In genomic region chr4:153714247-153714646, GRCh38 we compare ENCODE assay signal across 28 cellular contexts. TPM values are rescaled to one million over a fixed set of nuclear protein-coding genes. Genes with fewer than 3 reads are reported as not detected.
"Had no signal": no experiment of that assay in that cellular context is flagged by ENCODE, and none has a peak within 500 bp of the region (broad histone marks: within the 10 kb centered on the region; RNA-seq: fewer than 3 reads in every experiment).

No MANE protein-coding gene starts in this region.

- H3K27ac ChIP-seq: left ventricle myocardium inferior, ovary, right atrium auricular region, right lobe of liver, tibial nerve, uterus had no signal

- H3K4me1 ChIP-seq: left ventricle myocardium inferior, right atrium auricular region, right lobe of liver, tibial nerve, uterus had no signal

- H3K9me3 Mint-ChIP-seq: natural killer cell treated with Interleukin-12 subunit alpha and Interleukin-12 subunit beta and Interleukin-15 and Interleukin-18, amount 100 ng/mL, for 72 hours; type B pancreatic cell had no signal

- DNase-seq: islet precursor cell; left ventricle myocardium inferior; midbrain; mucosa of descending colon; naive thymus-derived CD4-positive, alpha-beta T cell; ovary; right lobe of liver; stimulated activated CD4-positive, alpha-beta T cell treated with anti-CD3 and anti-CD28 coated beads, Interleukin-1b, Interleukin-23, amount 100 ng/mL, for 48 hours; stimulated activated CD4-positive, alpha-beta T cell treated with anti-CD3 and anti-CD28 coated beads, Interleukin-2, amount 100 ng/mL, for 48 hours; stimulated activated CD4-positive, alpha-beta T cell treated with anti-CD3 and anti-CD28 coated beads, Interleukin-4, amount 100 ng/mL, for 4 hours; stimulated activated CD8-positive, alpha-beta memory T cell treated with anti-CD3 and anti-CD28 coated beads, Interleukin-4, amount 100 ng/mL, for 48 hours; stimulated activated naive CD4-positive, alpha-beta T cell treated with Interleukin-2 at 50 U/mL for 16 hours; stimulated activated naive CD8-positive, alpha-beta T cell treated with anti-CD3 and anti-CD28 coated beads, Interleukin-15, amount 100 ng/mL, for 72 hours; substantia nigra; uterus had no signal

- H3K36me3 ChIP-seq: left ventricle myocardium inferior, ovary, right atrium auricular region, right lobe of liver, tibial nerve, uterus had no signal

- H3K4me1 Mint-ChIP-seq: memory B cell; stimulated activated memory B cell treated with anti-CD40 and anti-IgM and Interleukin-4, amounts not matched to agents 10 μg/mL and 1 μg/mL and 100 μg/mL, for 72 hours; stimulated activated naive CD8-positive, alpha-beta T cell treated with anti-CD3 and anti-CD28 coated beads, Interleukin-15, amount 100 ng/mL, for 72 hours had no signal

- H3K4me3 ChIP-seq: left ventricle myocardium inferior, lung, mucosa of descending colon, ovary, right atrium auricular region, right lobe of liver, smooth muscle cell, tibial nerve, uterus had no signal

- H3K36me3 Mint-ChIP-seq: natural killer cell treated with Interleukin-12 subunit alpha and Interleukin-12 subunit beta and Interleukin-15 and Interleukin-18, amount 100 ng/mL, for 72 hours; stimulated activated memory B cell treated with anti-CD40 and anti-IgM and Interleukin-4, amounts not matched to agents 10 μg/mL and 1 μg/mL and 100 μg/mL, for 72 hours had no signal

- H3K27ac Mint-ChIP-seq: memory B cell; natural killer cell treated with Interleukin-12 subunit alpha and Interleukin-12 subunit beta and Interleukin-15 and Interleukin-18, amount 100 ng/mL, for 72 hours; progenitor cell of endocrine pancreas; stimulated activated memory B cell treated with anti-CD40 and anti-IgM and Interleukin-4, amounts not matched to agents 10 μg/mL and 1 μg/mL and 100 μg/mL, for 72 hours; stimulated activated naive CD8-positive, alpha-beta T cell treated with anti-CD3 and anti-CD28 coated beads, Interleukin-15, amount 100 ng/mL, for 72 hours; type B pancreatic cell had no signal

- H3K4me3 Mint-ChIP-seq: memory B cell; naive thymus-derived CD4-positive, alpha-beta T cell; natural killer cell treated with Interleukin-12 subunit alpha and Interleukin-12 subunit beta and Interleukin-15 and Interleukin-18, amount 100 ng/mL, for 72 hours; stimulated activated memory B cell treated with anti-CD40 and anti-IgM and Interleukin-4, amounts not matched to agents 10 μg/mL and 1 μg/mL and 100 μg/mL, for 72 hours; stimulated activated naive CD8-positive, alpha-beta T cell treated with anti-CD3 and anti-CD28 coated beads, Interleukin-15, amount 100 ng/mL, for 72 hours; type B pancreatic cell had no signal

- H3K9me3 ChIP-seq: mucosa of descending colon, ovary, right atrium auricular region, right lobe of liver, uterus had no signal

- ATAC-seq: mucosa of descending colon; naive thymus-derived CD4-positive, alpha-beta T cell; natural killer cell treated with Interleukin-12 subunit alpha and Interleukin-12 subunit beta and Interleukin-15 and Interleukin-18, amount 100 ng/mL, for 72 hours; right lobe of liver; stimulated activated memory B cell treated with anti-CD40 and anti-IgM and Interleukin-4, amounts not matched to agents 10 μg/mL and 1 μg/mL and 100 μg/mL, for 72 hours; stimulated activated naive CD8-positive, alpha-beta T cell treated with anti-CD3 and anti-CD28 coated beads, Interleukin-15, amount 100 ng/mL, for 72 hours had no signal

- H3K27me3 Mint-ChIP-seq: progenitor cell of endocrine pancreas; stimulated activated memory B cell treated with anti-CD40 and anti-IgM and Interleukin-4, amounts not matched to agents 10 μg/mL and 1 μg/mL and 100 μg/mL, for 72 hours; type B pancreatic cell had no signal

- H3K27me3 ChIP-seq: ovary, right atrium auricular region, right lobe of liver, tibial nerve, uterus had no signal

- H3K4me2 ChIP-seq: smooth muscle cell had no signal

RNA-seq across cellular contexts. Expression of gene TLR2, which starts 30.2 kb away (rescaled TPM):
- total RNA-seq: myocyte, smooth muscle cell had no signal
- polyA plus RNA-seq: neural cell, smooth muscle cell had no signal

RNA-seq across cellular contexts. Expression of gene RNF175, which starts 45.6 kb away (rescaled TPM):
- total RNA-seq: myocyte; natural killer cell treated with Interleukin-12 subunit alpha and Interleukin-12 subunit beta and Interleukin-15 and Interleukin-18, amount 100 ng/mL, for 72 hours; ovary; pulmonary artery endothelial cell; skeletal muscle tissue had no signal
